Comparison of ENCODE assay signal across 23 cellular contexts in genomic region chr11:44536779-44537516, GRCh38.
"Had no signal": no experiment of that assay in that cellular context is flagged by ENCODE, and none has a peak within 500 bp of the region (broad histone marks: within the 10 kb centered on the region; RNA-seq: fewer than 3 reads in every experiment).

No MANE protein-coding gene starts in this region.

- DNase-seq: effector CD4-positive, alpha-beta T cell; hypothalamus; mesendoderm; midbrain; naive thymus-derived CD4-positive, alpha-beta T cell; right cardiac atrium; spleen; stimulated activated naive B cell treated with anti-CD40 and anti-IgM and Interleukin-4, amounts not matched to agents 10 μg/mL and 1 μg/mL and 100 μg/mL, for 72 hours; transverse colon; upper lobe of right lung had no signal

- H3K79me2 ChIP-seq: parathyroid adenoma had no signal

- H3K9ac ChIP-seq: parathyroid adenoma had no signal

- ATAC-seq: left lobe of liver; naive thymus-derived CD4-positive, alpha-beta T cell; stimulated activated naive B cell treated with anti-CD40 and anti-IgM and Interleukin-4, amounts not matched to agents 10 μg/mL and 1 μg/mL and 100 μg/mL, for 72 hours; upper lobe of right lung had no signal

- FAIRE-seq: endothelial cell of umbilical vein, frontal cortex, keratinocyte had no signal

- H3K27me3 Mint-ChIP-seq: stimulated activated naive CD8-positive, alpha-beta T cell treated with anti-CD3 and anti-CD28 coated beads, Interleukin-15, Interleukin-2, amounts not matched to agents 100 ng/mL and 50 ng/mL, for 24 hours had no signal

- H3K27me3 ChIP-seq: neutrophil, upper lobe of right lung, uterus had no signal

- H3K4me3 Mint-ChIP-seq: naive thymus-derived CD4-positive, alpha-beta T cell; nephron; stimulated activated naive B cell treated with anti-CD40 and anti-IgM and Interleukin-4, amounts not matched to agents 10 μg/mL and 1 μg/mL and 100 μg/mL, for 72 hours; stimulated activated naive CD8-positive, alpha-beta T cell treated with anti-CD3 and anti-CD28 coated beads, Interleukin-15, Interleukin-2, amounts not matched to agents 100 ng/mL and 50 ng/mL, for 24 hours had no signal

- H3K27ac Mint-ChIP-seq: stimulated activated naive B cell treated with anti-CD40 and anti-IgM and Interleukin-4, amounts not matched to agents 10 μg/mL and 1 μg/mL and 100 μg/mL, for 72 hours; stimulated activated naive CD8-positive, alpha-beta T cell treated with anti-CD3 and anti-CD28 coated beads, Interleukin-15, Interleukin-2, amounts not matched to agents 100 ng/mL and 50 ng/mL, for 24 hours had no signal

- H3K9me3 Mint-ChIP-seq: naive thymus-derived CD4-positive, alpha-beta T cell; nephron; stimulated activated naive CD8-positive, alpha-beta T cell treated with anti-CD3 and anti-CD28 coated beads, Interleukin-15, Interleukin-2, amounts not matched to agents 100 ng/mL and 50 ng/mL, for 24 hours had no signal

- H3K9me3 ChIP-seq: esophagus muscularis mucosa, neutrophil, prostate gland, spleen, transverse colon, upper lobe of right lung, uterus had no signal

- H2AFZ ChIP-seq: parathyroid adenoma had no signal

- H3K4me1 ChIP-seq: parathyroid adenoma, prostate gland, transverse colon, upper lobe of right lung, uterus had no signal

- H3K36me3 ChIP-seq: esophagus muscularis mucosa, neutrophil, prostate gland, spleen, transverse colon, upper lobe of right lung, uterus had no signal

- H3K36me3 Mint-ChIP-seq: naive thymus-derived CD4-positive, alpha-beta T cell; stimulated activated naive B cell treated with anti-CD40 and anti-IgM and Interleukin-4, amounts not matched to agents 10 μg/mL and 1 μg/mL and 100 μg/mL, for 72 hours had no signal

- H3K4me3 ChIP-seq: coronary artery, esophagus muscularis mucosa, prostate gland, skin epidermis, spleen, transverse colon, upper lobe of right lung, uterus had no signal

- H3K27ac ChIP-seq: coronary artery, esophagus muscularis mucosa, neutrophil, parathyroid adenoma, prostate gland, skin epidermis, spleen, transverse colon, upper lobe of right lung had no signal
